ENCODE assay signal across 9 cellular contexts in the genomic region with DNA sequence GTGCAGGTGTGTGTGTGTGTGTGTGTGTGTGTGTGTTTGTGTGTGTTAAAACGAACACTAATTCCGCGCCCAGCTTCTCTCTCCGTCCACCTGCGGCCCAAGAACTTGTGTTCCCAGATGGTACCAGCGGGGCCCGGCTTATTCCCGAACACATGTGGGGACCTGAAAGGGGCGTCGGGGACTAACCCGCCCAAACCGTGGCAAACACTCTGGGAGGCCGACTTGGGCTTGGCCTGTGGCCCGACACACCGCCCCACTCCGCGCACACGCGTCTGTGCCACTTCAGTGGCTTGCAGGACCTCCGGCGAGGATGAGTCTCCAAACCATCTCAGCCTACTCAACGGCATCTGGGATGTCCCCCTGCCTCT. TPM values are rescaled to one million over a fixed set of nuclear protein-coding genes. Genes with fewer than 3 reads are reported as not detected.
DNase-seq lines count a peak whose midpoint lies in the region; ATAC-seq and TF ChIP-seq lines count a peak whose summit lies in the region.
"Had no signal": no experiment of that assay in that cellular context is flagged by ENCODE, and none has a peak within 500 bp of the region (broad histone marks: within the 10 kb centered on the region; RNA-seq: fewer than 3 reads in every experiment).

No MANE protein-coding gene starts in this region.

- peak; percentile 27 for DNase-seq in COLO668 (lab: John Stamatoyannopoulos, UW; ENCODE audit: unreplicated experiment)
- DNase-seq in SK-N-MC (ENCODE audit: low read depth, low spot score): no peak
- DNase-seq in glutamatergic neuron: peak; percentile 26
- DNase-seq in psoas muscle: peak; percentile 16 to 55
- DNase-seq in NOMO-1 treated with dmso at 0.1 percent for 144 hours (lab: John Stamatoyannopoulos, UW; ENCODE audit: unreplicated experiment): no peak
- DNase-seq in medulla oblongata (ENCODE audit: extremely low spot score): no peak
- DNase-seq in NCI-H345 treated with DMSO at 0.1 percent for 48 hours (lab: John Stamatoyannopoulos, UW; ENCODE audit: unreplicated experiment): no peak

- no peak overlapping the region for H3K9ac ChIP-seq in SK-N-MC (ENCODE audit: insufficient read length)

- peaks cover 4% of the 10 kb centered on the region for H3K4me1 ChIP-seq in psoas muscle

- peaks cover 3 to 49% (median 13%) of the 10 kb centered on the region in 3 donors for H3K27me3 ChIP-seq in psoas muscle (ENCODE audit: insufficient read depth in 3 of 3, low read length in 2 of 3)

- WGBS in psoas muscle, 3 donors: 30 to 38% (median 33%) methylated on average over 17 to 22 of the region's 22 CpGs

- H3K36me3 ChIP-seq in SK-N-MC (ENCODE audit: insufficient read depth, low read length) (no peaks in the 10 kb centered on the region), psoas muscle (ENCODE audit: insufficient read depth in 1 of 2, low read depth in 1 of 2) (no peaks in the 10 kb centered on the region)

- TF ChIP-seq CTCF in glutamatergic neuron (IDR thresholded peaks at IDR 0.05; ENCODE audit: partially characterized antibody, unreplicated experiment): no peak
- TF ChIP-seq CTCF in psoas muscle (IDR thresholded peaks at IDR 0.05): no peak

- no peaks in the 10 kb centered on the region for H3K36me3 Mint-ChIP-seq in glutamatergic neuron (ENCODE audit: unreplicated experiment)

- peak overlapping the region; percentile 15 for H3K27ac Mint-ChIP-seq in glutamatergic neuron (ENCODE audit: unreplicated experiment)

- H3K27ac ChIP-seq in SK-N-MC: no peak overlapping the region
- H3K27ac ChIP-seq in psoas muscle: no peak overlapping the region

- intact Hi-C loops in psoas muscle (cut with DNase I): no loop called here

- H3K4me3 ChIP-seq in SK-N-MC (peak overlapping the region; percentile 81; the same call in 1 of the 2 replicates), psoas muscle (peak overlapping the region; percentile 62)

- peaks cover 21% of the 10 kb centered on the region for H3K27me3 Mint-ChIP-seq in glutamatergic neuron (ENCODE audit: unreplicated experiment)

- peaks cover 15% of the 10 kb centered on the region for H3K4me1 Mint-ChIP-seq in glutamatergic neuron (ENCODE audit: low read depth, unreplicated experiment)

- H3K4me3 Mint-ChIP-seq in glutamatergic neuron (ENCODE audit: unreplicated experiment): peak overlapping the region; percentile 84

- ATAC-seq in psoas muscle (peak in 1 of 4 donors; percentile 30), GM19328 (IDR thresholded peaks at IDR 0.05; ENCODE audit: unreplicated experiment) (no peak)

- peaks cover 12% of the 10 kb centered on the region for H3K9me3 Mint-ChIP-seq in glutamatergic neuron (ENCODE audit: unreplicated experiment)

- H3K9me3 ChIP-seq in SK-N-MC (ENCODE audit: low read depth, low read length) (no peaks in the 10 kb centered on the region), psoas muscle (no peaks in the 10 kb centered on the region)

RNA-seq across cellular contexts. Expression of a gene that starts 0.9 kb away (rescaled TPM):
- total RNA-seq in glutamatergic neuron (ENCODE audit: unreplicated experiment) (9.7 TPM), psoas muscle (under 1 TPM in 3 of 4 donors, not detected in 1; 0.16 to 0.56 (median 0.21) TPM)
- polyA plus RNA-seq in psoas muscle: under 1 TPM; 0.01 to 0.34 (median 0.03) TPM
- polyA plus RNA-seq: esophagus had no signal

Comparison
In these comparisons a context has a peak if more than half of its experiments do, and no peak if none do; other contexts are left out.
1. DNase-seq: peak in COLO668 (single experiment), glutamatergic neuron (single experiment) and psoas muscle (2 of 2); none in SK-N-MC (single experiment), NOMO-1 treated with dmso at 0.1 percent for 144 hours (single experiment), medulla oblongata (single experiment) and NCI-H345 treated with DMSO at 0.1 percent for 48 hours (single experiment).